ENCODE assay signal across 8 cellular contexts in genomic region chr2:104412384-104412783, GRCh38.
DNase-seq lines count a peak whose midpoint lies in the region; ATAC-seq, FAIRE-seq and TF ChIP-seq lines count a peak whose summit lies in the region.

No MANE protein-coding gene starts in this region.

- H3K9me3 ChIP-seq in IMR-90 (ENCODE audit: control insufficient read depth, insufficient read depth, low read length) (0 out of 2 replicates have a peak, but pooled peaks cover 2% of the 10 kb centered on the region), K562 (replicated peaks; ENCODE audit: control insufficient read depth, insufficient read depth, low read depth, low read length) (no peaks in the 10 kb centered on the region), osteoblast (ENCODE audit: low read depth, low read length) (no peaks in the 10 kb centered on the region)

- TF ChIP-seq RAD21 in IMR-90 (IDR thresholded peaks at IDR 0.05; ENCODE audit: low read length) (no peak), K562 (CRISPR knock-in tag; conservative IDR thresholded peaks at IDR 0.05 in 1 of 2, IDR thresholded peaks at IDR 0.05 in 1 of 2) (peak; percentile 42 to 56)

- H3K9ac ChIP-seq in IMR-90 (ENCODE audit: low read depth, low read length) = no peak overlapping the region
- H3K9ac ChIP-seq in K562 (ENCODE audit: insufficient read depth in 1 of 2, low read depth in 2 of 2, low read length in 2 of 2) = no peak overlapping the region

- H2AK9ac ChIP-seq in IMR-90 (replicated peaks; ENCODE audit: low read depth, low read length, poor library complexity) = no peak overlapping the region

- no peak overlapping the region for H2BK15ac ChIP-seq in IMR-90 (ENCODE audit: low read depth, low read length)

- H4K8ac ChIP-seq in IMR-90 (ENCODE audit: low read depth in 2 of 2, low read length in 2 of 2) = no peak overlapping the region

- H2BK20ac ChIP-seq in IMR-90 (ENCODE audit: low read depth, low read length) = no peak overlapping the region

- H3K23ac ChIP-seq in IMR-90 (ENCODE audit: low read depth, low read length) = no peak overlapping the region

- H2BK5ac ChIP-seq in IMR-90 (ENCODE audit: low read depth, low read length, poor library complexity, severe bottlenecking) = no peak overlapping the region

- no peak for TF ChIP-seq EP300 in K562 (IDR thresholded peaks at IDR 0.05; ENCODE audit: low read length)

- in situ Hi-C loops in IMR-90 (cut with MboI; ENCODE audit: low sequenced_read_pairs) = no loop called here
- in situ Hi-C loops in K562 (cut with MboI) = no loop called here

- no peaks in the 10 kb centered on the region for H3K79me1 ChIP-seq in IMR-90 (ENCODE audit: low read depth in 1 of 2, low read length in 2 of 2)

- H3K36me3 ChIP-seq in IMR-90 (ENCODE audit: control insufficient read depth, insufficient read depth, low read length) (no peaks in the 10 kb centered on the region), K562 (ENCODE audit: control insufficient read depth, insufficient read depth, low read length) (no peaks in the 10 kb centered on the region), osteoblast (ENCODE audit: insufficient read depth, low read length) (no peaks in the 10 kb centered on the region)

- FAIRE-seq in K562 (lab: Jason Lieb, UNC) = peak; percentile 81

- ATAC-seq in GM18517 (IDR thresholded peaks at IDR 0.05; ENCODE audit: unreplicated experiment) (peak; percentile 64), IMR-90 (ENCODE audit: low read depth) (no peak), K562 (peak; percentile 74)

- H3K4ac ChIP-seq in IMR-90 (ENCODE audit: low read depth, low read length) = no peak overlapping the region

- CTCF ChIA-PET in IMR-90 (lab: Yijun Ruan, JAX) (interaction anchor here (0.6 kb wide), 1 partner anchor 14 kb away, joined by 3 read pairs; no protein-coding TSS in a partner anchor), K562 (lab: Yijun Ruan, JAX; ENCODE audit: low intra/inter-chr PET ratio) (interaction anchor here (0.8 to 1.2 kb wide), 2 partner anchors 1251 to 1573 kb away, joined by 3 to 4 read pairs; no protein-coding TSS in a partner anchor)

- no peak overlapping the region for H4K5ac ChIP-seq in IMR-90 (ENCODE audit: low read depth, low read length)

- H3K27me3 ChIP-seq in IMR-90 (ENCODE audit: control insufficient read depth, insufficient read depth, low read length) = no peaks in the 10 kb centered on the region
- no peaks in the 10 kb centered on the region for H3K27me3 ChIP-seq in K562 (ENCODE audit: control insufficient read depth in 2 of 2, insufficient read depth in 2 of 2, low read length in 2 of 2)
- H3K27me3 ChIP-seq in osteoblast (ENCODE audit: insufficient read depth, low read length) = no peaks in the 10 kb centered on the region

- no peak overlapping the region for H3K14ac ChIP-seq in IMR-90 (replicated peaks; ENCODE audit: low read depth, low read length)

- no peak overlapping the region for H3K27ac ChIP-seq in IMR-90 (ENCODE audit: insufficient read depth, low read length)
- no peak overlapping the region for H3K27ac ChIP-seq in K562 (ENCODE audit: extremely low read depth, low read depth, low read length)
- no peak overlapping the region for H3K27ac ChIP-seq in osteoblast (ENCODE audit: low read depth, low read length)

- intact Hi-C loops in IMR-90 (cut with micrococcal nuclease) = no loop called here
- intact Hi-C loops in K562 (cut with micrococcal nuclease) = loop anchor here (2.0 to 5.0 kb wide), 2 partner anchors 1124 to 1250 kb away; no protein-coding TSS in a partner anchor
- intact Hi-C loops in cardiac septum (cut with DNase I) = no loop called here
- intact Hi-C loops in posterior vena cava (cut with DNase I) = no loop called here

- TF ChIP-seq CTCF in IMR-90 (conservative IDR thresholded peaks at IDR 0.05; ENCODE audit: low read depth, low read length) = peak; percentile 29
- TF ChIP-seq CTCF in K562 (IDR thresholded peaks at IDR 0.05 in 2 of 3, conservative IDR thresholded peaks at IDR 0.05 in 1 of 3; ENCODE audit: insufficient read depth in 2 of 3, low read depth in 1 of 3, low read length in 3 of 3) = peak; percentile 30 to 62 (median 57); a peak in 5 of 6 replicates
- TF ChIP-seq CTCF in osteoblast (IDR thresholded peaks at IDR 0.05; ENCODE audit: extremely low read depth, low read depth, low read length) = peak; percentile 30

- no peak overlapping the region for H3K56ac ChIP-seq in IMR-90 (ENCODE audit: extremely low read depth, insufficient read depth, low read length)

- H3K79me2 ChIP-seq in K562 (ENCODE audit: control insufficient read depth, insufficient read depth, low read length) (no peaks in the 10 kb centered on the region), osteoblast (ENCODE audit: insufficient read depth, low read length) (no peaks in the 10 kb centered on the region)

- H3K4me2 ChIP-seq in IMR-90 (ENCODE audit: low read depth, low read length) (no peak overlapping the region), K562 (ENCODE audit: insufficient read depth, low read length) (no peak overlapping the region), osteoblast (ENCODE audit: insufficient read depth, low read length) (no peak overlapping the region)

- H3K18ac ChIP-seq in IMR-90 (ENCODE audit: low read depth, low read length) = no peak overlapping the region

- H2BK120ac ChIP-seq in IMR-90 (ENCODE audit: low read depth, low read length) = no peak overlapping the region

- H4K91ac ChIP-seq in IMR-90 (ENCODE audit: insufficient read depth, low read depth, low read length) = no peak overlapping the region

- H3K4me3 ChIP-seq in IMR-90 (ENCODE audit: insufficient read depth, low read depth, low read length) (no peak overlapping the region), K562 (no peak overlapping the region), osteoblast (ENCODE audit: insufficient read depth, low read length) (no peak overlapping the region)

- peak; percentile 61 for DNase-seq in COLO829 (ENCODE audit: low spot score)
- DNase-seq in IMR-90 = no peak
- DNase-seq in K562 (ENCODE audit: extremely low read depth in 1 of 4, low spot score in 3 of 4) = peak; percentile 41 to 52 (median 48)
- DNase-seq in osteoblast (ENCODE audit: insufficient read length, low spot score, missing footprints) = no peak
- no peak for DNase-seq in activated effector memory CD4-positive, alpha-beta T cell treated with anti-CD3 and anti-CD28 coated beads, Interleukin-2, amount 50 U/mL, for 16 hours
- DNase-seq in cardiac septum (ENCODE audit: low spot score) = no peak
- no peak for DNase-seq in posterior vena cava (ENCODE audit: low spot score)

- POLR2A ChIA-PET in IMR-90 (lab: Charles Lee; ENCODE audit: unreplicated experiment) = no interaction called here
- POLR2A ChIA-PET in K562 (lab: Yijun Ruan, JAX) = no interaction called here

- no peak overlapping the region for H2AK5ac ChIP-seq in IMR-90 (ENCODE audit: low read depth, low read length)

- dilution Hi-C loops in IMR-90 (cut with HindIII; ENCODE audit: low sequenced_read_pairs, unreplicated experiment) = no loop called here

- no peak overlapping the region for H2AFZ ChIP-seq in IMR-90 (replicated peaks; ENCODE audit: low read length, poor library complexity)
- no peak overlapping the region for H2AFZ ChIP-seq in K562 (ENCODE audit: low read depth, low read length)
- H2AFZ ChIP-seq in osteoblast (ENCODE audit: low read length) = no peak overlapping the region

- H4K20me1 ChIP-seq in IMR-90 (ENCODE audit: insufficient read depth, low read length) = no peaks in the 10 kb centered on the region
- H4K20me1 ChIP-seq in K562 (replicated peaks; ENCODE audit: control insufficient read depth, insufficient read depth, low read length) = no peaks in the 10 kb centered on the region
- H4K20me1 ChIP-seq in osteoblast (ENCODE audit: insufficient read depth, low read length) = no peaks in the 10 kb centered on the region

- H3K9me1 ChIP-seq in IMR-90 (ENCODE audit: insufficient read depth, low read length) (no peaks in the 10 kb centered on the region), K562 (ENCODE audit: control insufficient read depth, insufficient read depth, low read length) (no peaks in the 10 kb centered on the region)

- no CpG with 5 or more reads among the region's 2 CpGs for WGBS in IMR-90 (ENCODE audit: extremely low coverage in 2 of 2, insufficient read length in 1 of 2), 2 experiments
- WGBS in K562 (ENCODE audit: insufficient coverage, low coverage, missing lambda C conversion rate) = 0% methylated on average over 2 of the region's 2 CpGs

- no TSS peak for BruUV-seq in IMR-90 (replicated peaks; lab: Mats Ljungman, UMichigan)
- BruUV-seq in K562 (replicated peaks; lab: Mats Ljungman, UMichigan) = no TSS peak

- TF ChIP-seq POLR2A in IMR-90 (IDR thresholded peaks at IDR 0.05; ENCODE audit: low read depth, low read length) (no peak), K562 (conservative IDR thresholded peaks at IDR 0.05) (no peak)

- H3K4me1 ChIP-seq in IMR-90 (ENCODE audit: control insufficient read depth, insufficient read depth, low read length) (no peaks in the 10 kb centered on the region), K562 (replicated peaks in 1 of 2; ENCODE audit: control insufficient read depth in 2 of 2, insufficient read depth in 2 of 2, low read length in 2 of 2) (no peaks in the 10 kb centered on the region), osteoblast (ENCODE audit: insufficient read depth, low read length) (no peaks in the 10 kb centered on the region)

TF ChIP-seq in IMR-90, 13 proteins besides CTCF, POLR2A, EP300 and RAD21:
- TF ChIP-seq SMC3 (IDR thresholded peaks at IDR 0.05; ENCODE audit: low read depth, low read length) (0 out of 2 replicates have a peak, but pooled peaks have one; percentile 5), MAFK (IDR thresholded peaks at IDR 0.05; ENCODE audit: low read depth, low read length) (no peak)

TF ChIP-seq in K562, 482 proteins besides CTCF, POLR2A, EP300 and RAD21 (continues in another document):
- TF ChIP-seq SIX5 (IDR thresholded peaks at IDR 0.05; ENCODE audit: borderline replicate concordance in 1 of 2, insufficient read depth in 1 of 2, low read depth in 1 of 2, low read length in 2 of 2) (no peak), SMC3 (conservative IDR thresholded peaks at IDR 0.05; ENCODE audit: insufficient read depth, low read depth, low read length) (peak; percentile 37; the same call in 1 of the 2 replicates), ILF3 (IDR thresholded peaks at IDR 0.05; ENCODE audit: borderline replicate concordance) (no peak), HLTF (IDR thresholded peaks at IDR 0.05) (no peak)
- TF ChIP-seq, protein P1, sequence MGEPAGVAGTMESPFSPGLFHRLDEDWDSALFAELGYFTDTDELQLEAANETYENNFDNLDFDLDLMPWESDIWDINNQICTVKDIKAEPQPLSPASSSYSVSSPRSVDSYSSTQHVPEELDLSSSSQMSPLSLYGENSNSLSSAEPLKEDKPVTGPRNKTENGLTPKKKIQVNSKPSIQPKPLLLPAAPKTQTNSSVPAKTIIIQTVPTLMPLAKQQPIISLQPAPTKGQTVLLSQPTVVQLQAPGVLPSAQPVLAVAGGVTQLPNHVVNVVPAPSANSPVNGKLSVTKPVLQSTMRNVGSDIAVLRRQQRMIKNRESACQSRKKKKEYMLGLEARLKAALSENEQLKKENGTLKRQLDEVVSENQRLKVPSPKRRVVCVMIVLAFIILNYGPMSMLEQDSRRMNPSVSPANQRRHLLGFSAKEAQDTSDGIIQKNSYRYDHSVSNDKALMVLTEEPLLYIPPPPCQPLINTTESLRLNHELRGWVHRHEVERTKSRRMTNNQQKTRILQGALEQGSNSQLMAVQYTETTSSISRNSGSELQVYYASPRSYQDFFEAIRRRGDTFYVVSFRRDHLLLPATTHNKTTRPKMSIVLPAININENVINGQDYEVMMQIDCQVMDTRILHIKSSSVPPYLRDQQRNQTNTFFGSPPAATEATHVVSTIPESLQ (CRISPR knock-in tag; IDR thresholded peaks at IDR 0.05) = no peak

Comparison
In these comparisons a context has a peak if more than half of its experiments do, and no peak if none do; other contexts are left out.
1. DNase-seq: peak in COLO829 (single experiment) and K562 (4 of 4); none in IMR-90 (single experiment), osteoblast (single experiment), activated effector memory CD4-positive, alpha-beta T cell treated with anti-CD3 and anti-CD28 coated beads, Interleukin-2, amount 50 U/mL, for 16 hours (single experiment), cardiac septum (single experiment) and posterior vena cava (single experiment).
2. Peak in every context shown above with its lines, with median percentiles within 50 percentile points of each other: CTCF ChIP-seq.